Comparison of ENCODE assay signal across 1 cellular context in the genomic region with DNA sequence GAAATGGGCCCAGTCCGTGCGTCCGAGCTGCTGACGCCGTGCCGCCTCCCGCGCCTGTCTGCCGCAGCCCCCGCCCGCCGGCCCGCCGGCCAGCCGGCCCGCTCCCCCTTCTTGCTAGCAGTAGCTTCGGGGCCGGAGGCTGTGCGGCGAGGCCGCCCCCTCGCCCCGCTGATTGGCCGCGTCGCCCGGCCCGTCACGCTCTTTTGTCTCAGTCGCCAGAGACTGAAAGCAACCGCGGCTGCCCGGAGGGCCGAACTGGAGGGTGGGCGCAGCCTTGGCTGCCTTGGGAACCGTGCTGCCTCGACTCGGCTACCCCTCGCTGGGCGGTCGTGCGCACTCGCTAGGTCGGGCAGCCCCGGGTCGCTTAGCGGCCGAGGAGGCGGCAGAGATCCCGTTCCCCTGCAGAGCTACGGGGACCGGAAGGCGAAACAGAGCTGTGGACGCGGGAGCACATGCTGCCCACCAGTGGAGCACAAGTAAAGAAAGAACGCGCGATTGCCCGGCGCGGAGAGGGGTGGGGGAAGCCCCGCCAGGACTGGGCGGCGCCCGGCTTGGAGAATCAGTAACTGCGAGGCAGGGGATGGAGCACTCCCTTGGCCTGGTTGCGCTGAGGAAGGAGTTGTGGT.
TF ChIP-seq lines count a peak whose summit lies in the region.

Gene ZCCHC18, plus strand, starts transcription at position 198 of the 626 bp plus-strand sequence. CDS start 1,589 bp downstream, outside the sequence.

TF ChIP-seq in HepG2, 621 proteins besides CTCF, POLR2A, EP300 and RAD21 (continued from another document):
- TF ChIP-seq, protein P1, sequence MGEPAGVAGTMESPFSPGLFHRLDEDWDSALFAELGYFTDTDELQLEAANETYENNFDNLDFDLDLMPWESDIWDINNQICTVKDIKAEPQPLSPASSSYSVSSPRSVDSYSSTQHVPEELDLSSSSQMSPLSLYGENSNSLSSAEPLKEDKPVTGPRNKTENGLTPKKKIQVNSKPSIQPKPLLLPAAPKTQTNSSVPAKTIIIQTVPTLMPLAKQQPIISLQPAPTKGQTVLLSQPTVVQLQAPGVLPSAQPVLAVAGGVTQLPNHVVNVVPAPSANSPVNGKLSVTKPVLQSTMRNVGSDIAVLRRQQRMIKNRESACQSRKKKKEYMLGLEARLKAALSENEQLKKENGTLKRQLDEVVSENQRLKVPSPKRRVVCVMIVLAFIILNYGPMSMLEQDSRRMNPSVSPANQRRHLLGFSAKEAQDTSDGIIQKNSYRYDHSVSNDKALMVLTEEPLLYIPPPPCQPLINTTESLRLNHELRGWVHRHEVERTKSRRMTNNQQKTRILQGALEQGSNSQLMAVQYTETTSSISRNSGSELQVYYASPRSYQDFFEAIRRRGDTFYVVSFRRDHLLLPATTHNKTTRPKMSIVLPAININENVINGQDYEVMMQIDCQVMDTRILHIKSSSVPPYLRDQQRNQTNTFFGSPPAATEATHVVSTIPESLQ (CRISPR knock-in tag; conservative IDR thresholded peaks at IDR 0.05): no peak
- no peak for TF ChIP-seq KAT2B (IDR thresholded peaks at IDR 0.05; ENCODE audit: borderline replicate concordance, low read depth, low read length)
- TF ChIP-seq FIP1L1 (IDR thresholded peaks at IDR 0.05; ENCODE audit: borderline replicate concordance, insufficient read depth, low read depth, low read length): no peak
- TF ChIP-seq, protein P2, sequence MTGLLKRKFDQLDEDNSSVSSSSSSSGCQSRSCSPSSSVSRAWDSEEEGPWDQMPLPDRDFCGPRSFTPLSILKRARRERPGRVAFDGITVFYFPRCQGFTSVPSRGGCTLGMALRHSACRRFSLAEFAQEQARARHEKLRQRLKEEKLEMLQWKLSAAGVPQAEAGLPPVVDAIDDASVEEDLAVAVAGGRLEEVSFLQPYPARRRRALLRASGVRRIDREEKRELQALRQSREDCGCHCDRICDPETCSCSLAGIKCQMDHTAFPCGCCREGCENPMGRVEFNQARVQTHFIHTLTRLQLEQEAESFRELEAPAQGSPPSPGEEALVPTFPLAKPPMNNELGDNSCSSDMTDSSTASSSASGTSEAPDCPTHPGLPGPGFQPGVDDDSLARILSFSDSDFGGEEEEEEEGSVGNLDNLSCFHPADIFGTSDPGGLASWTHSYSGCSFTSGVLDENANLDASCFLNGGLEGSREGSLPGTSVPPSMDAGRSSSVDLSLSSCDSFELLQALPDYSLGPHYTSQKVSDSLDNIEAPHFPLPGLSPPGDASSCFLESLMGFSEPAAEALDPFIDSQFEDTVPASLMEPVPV (CRISPR knock-in tag; IDR thresholded peaks at IDR 0.05): no peak
- TF ChIP-seq, protein P3, sequence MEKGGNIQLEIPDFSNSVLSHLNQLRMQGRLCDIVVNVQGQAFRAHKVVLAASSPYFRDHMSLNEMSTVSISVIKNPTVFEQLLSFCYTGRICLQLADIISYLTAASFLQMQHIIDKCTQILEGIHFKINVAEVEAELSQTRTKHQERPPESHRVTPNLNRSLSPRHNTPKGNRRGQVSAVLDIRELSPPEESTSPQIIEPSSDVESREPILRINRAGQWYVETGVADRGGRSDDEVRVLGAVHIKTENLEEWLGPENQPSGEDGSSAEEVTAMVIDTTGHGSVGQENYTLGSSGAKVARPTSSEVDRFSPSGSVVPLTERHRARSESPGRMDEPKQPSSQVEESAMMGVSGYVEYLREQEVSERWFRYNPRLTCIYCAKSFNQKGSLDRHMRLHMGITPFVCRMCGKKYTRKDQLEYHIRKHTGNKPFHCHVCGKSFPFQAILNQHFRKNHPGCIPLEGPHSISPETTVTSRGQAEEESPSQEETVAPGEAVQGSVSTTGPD (CRISPR knock-in tag; IDR thresholded peaks at IDR 0.05): no peak
- peak; percentile 54; the same call in 1 of the 2 replicates for TF ChIP-seq ARNT2 (CRISPR knock-in tag; IDR thresholded peaks at IDR 0.05; ENCODE audit: low read depth)
- 0 out of 2 replicates have a peak, but pooled peaks have one; percentile 21 for TF ChIP-seq NFYB (CRISPR knock-in tag; IDR thresholded peaks at IDR 0.05)
- no peak for TF ChIP-seq MXD3 (CRISPR knock-in tag; IDR thresholded peaks at IDR 0.05)
- no peak for TF ChIP-seq SP2 (CRISPR knock-in tag; IDR thresholded peaks at IDR 0.05)
- TF ChIP-seq FOXO4 (CRISPR knock-in tag; conservative IDR thresholded peaks at IDR 0.05): no peak
- no peak for TF ChIP-seq NR2F1 (CRISPR knock-in tag; IDR thresholded peaks at IDR 0.05)
- no peak for TF ChIP-seq SNAI1 (CRISPR knock-in tag; IDR thresholded peaks at IDR 0.05; ENCODE audit: borderline replicate concordance)
- no peak for TF ChIP-seq SMAD1 (CRISPR knock-in tag; IDR thresholded peaks at IDR 0.05; ENCODE audit: borderline replicate concordance, low read depth)
- TF ChIP-seq, protein P4, sequence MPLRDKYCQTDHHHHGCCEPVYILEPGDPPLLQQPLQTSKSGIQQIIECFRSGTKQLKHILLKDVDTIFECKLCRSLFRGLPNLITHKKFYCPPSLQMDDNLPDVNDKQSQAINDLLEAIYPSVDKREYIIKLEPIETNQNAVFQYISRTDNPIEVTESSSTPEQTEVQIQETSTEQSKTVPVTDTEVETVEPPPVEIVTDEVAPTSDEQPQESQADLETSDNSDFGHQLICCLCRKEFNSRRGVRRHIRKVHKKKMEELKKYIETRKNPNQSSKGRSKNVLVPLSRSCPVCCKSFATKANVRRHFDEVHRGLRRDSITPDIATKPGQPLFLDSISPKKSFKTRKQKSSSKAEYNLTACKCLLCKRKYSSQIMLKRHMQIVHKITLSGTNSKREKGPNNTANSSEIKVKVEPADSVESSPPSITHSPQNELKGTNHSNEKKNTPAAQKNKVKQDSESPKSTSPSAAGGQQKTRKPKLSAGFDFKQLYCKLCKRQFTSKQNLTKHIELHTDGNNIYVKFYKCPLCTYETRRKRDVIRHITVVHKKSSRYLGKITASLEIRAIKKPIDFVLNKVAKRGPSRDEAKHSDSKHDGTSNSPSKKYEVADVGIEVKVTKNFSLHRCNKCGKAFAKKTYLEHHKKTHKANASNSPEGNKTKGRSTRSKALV (CRISPR knock-in tag; IDR thresholded peaks at IDR 0.05): no peak
- TF ChIP-seq MIER3 (CRISPR knock-in tag; IDR thresholded peaks at IDR 0.05; ENCODE audit: borderline replicate concordance): no peak
- no peak for TF ChIP-seq TBX2 (CRISPR knock-in tag; IDR thresholded peaks at IDR 0.05; ENCODE audit: borderline replicate concordance)
- TF ChIP-seq ATF7-NPFF (CRISPR knock-in tag; IDR thresholded peaks at IDR 0.05; ENCODE audit: low read depth): 0 out of 2 replicates have a peak, but pooled peaks have one; percentile 46
- TF ChIP-seq HHEX (CRISPR knock-in tag; IDR thresholded peaks at IDR 0.05): no peak
- no peak for TF ChIP-seq ZNF264 (CRISPR knock-in tag; IDR thresholded peaks at IDR 0.05)
- TF ChIP-seq ZNF639 (CRISPR knock-in tag; conservative IDR thresholded peaks at IDR 0.05): no peak
- no peak for TF ChIP-seq CHD2 (IDR thresholded peaks at IDR 0.05; ENCODE audit: low read depth, low read length)
- TF ChIP-seq ZNF678 (CRISPR knock-in tag; IDR thresholded peaks at IDR 0.05): no peak
- peak; percentile 88 for TF ChIP-seq ZNF263 (CRISPR knock-in tag; IDR thresholded peaks at IDR 0.05)
- TF ChIP-seq, protein P5, sequence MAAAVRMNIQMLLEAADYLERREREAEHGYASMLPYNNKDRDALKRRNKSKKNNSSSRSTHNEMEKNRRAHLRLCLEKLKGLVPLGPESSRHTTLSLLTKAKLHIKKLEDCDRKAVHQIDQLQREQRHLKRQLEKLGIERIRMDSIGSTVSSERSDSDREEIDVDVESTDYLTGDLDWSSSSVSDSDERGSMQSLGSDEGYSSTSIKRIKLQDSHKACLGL (CRISPR knock-in tag; IDR thresholded peaks at IDR 0.05): 0 out of 2 replicates have a peak, but pooled peaks have one; percentile 30
- no peak for TF ChIP-seq FOXK2 (IDR thresholded peaks at IDR 0.05)
- TF ChIP-seq NBN (conservative IDR thresholded peaks at IDR 0.05): no peak
